Comparison of ENCODE assay signal across 2 cellular contexts in the genomic region with DNA sequence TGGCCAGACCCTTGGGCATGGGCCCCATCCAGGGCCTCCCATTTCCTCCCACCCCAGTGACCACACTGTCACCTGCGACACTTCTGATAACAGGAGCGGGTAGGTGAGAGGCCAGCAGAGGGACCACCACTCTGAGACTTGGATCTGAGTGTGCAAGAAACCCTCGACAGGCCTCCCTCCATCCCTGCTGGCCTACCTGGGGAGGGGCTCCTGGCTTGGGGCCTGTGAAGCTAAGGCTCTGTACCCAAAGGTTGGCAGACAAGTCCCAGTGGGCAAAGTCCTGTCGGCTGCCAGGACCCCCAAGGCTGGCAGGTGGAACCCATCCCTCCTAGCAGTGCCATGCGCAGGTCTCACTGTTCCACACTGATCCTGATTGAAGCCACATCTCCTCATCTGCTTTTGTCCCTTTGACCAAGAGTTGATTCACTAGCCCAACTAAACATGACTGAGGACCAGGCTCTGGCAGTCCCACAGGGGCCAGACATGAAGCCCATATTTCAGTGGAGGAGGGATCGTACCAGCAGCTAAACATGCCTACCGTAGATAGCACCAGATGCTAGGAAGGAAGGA.
A peak's percentile ranks its signal among the peaks of the same experiment; 100 is the strongest.
TF ChIP-seq lines count a peak whose summit lies in the region.

No MANE protein-coding gene starts in this region.

TF ChIP-seq in A549, 52 proteins besides CTCF, POLR2A, EP300 and RAD21:
- no peak for TF ChIP-seq BHLHE40 (IDR thresholded peaks at IDR 0.05; ENCODE audit: low read depth, low read length)
- no peak for TF ChIP-seq BCL3 (IDR thresholded peaks at IDR 0.05)
- TF ChIP-seq MYC (IDR thresholded peaks at IDR 0.05; ENCODE audit: borderline replicate concordance, low read length), result no peak
- TF ChIP-seq EHMT2 (IDR thresholded peaks at IDR 0.05; ENCODE audit: low read depth), result no peak
- TF ChIP-seq FOSL2 (IDR thresholded peaks at IDR 0.05), result no peak
- no peak for TF ChIP-seq FOSL2 (CRISPR knock-in tag; IDR thresholded peaks at IDR 0.05)
- TF ChIP-seq, protein P1, sequence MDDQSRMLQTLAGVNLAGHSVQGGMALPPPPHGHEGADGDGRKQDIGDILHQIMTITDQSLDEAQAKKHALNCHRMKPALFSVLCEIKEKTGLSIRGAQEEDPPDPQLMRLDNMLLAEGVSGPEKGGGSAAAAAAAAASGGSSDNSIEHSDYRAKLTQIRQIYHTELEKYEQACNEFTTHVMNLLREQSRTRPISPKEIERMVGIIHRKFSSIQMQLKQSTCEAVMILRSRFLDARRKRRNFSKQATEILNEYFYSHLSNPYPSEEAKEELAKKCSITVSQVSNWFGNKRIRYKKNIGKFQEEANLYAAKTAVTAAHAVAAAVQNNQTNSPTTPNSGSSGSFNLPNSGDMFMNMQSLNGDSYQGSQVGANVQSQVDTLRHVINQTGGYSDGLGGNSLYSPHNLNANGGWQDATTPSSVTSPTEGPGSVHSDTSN (IDR thresholded peaks at IDR 0.05), result peak; percentile 16; the same call in 1 of the 2 replicates
- TF ChIP-seq MAZ (IDR thresholded peaks at IDR 0.05; ENCODE audit: borderline replicate concordance, low read depth, low read length), result no peak
- no peak for TF ChIP-seq SMC3 (IDR thresholded peaks at IDR 0.05)

TF ChIP-seq in GM12878, 131 proteins besides CTCF, POLR2A, EP300 and RAD21:
- no peak for TF ChIP-seq ZNF622 (IDR thresholded peaks at IDR 0.05)
- TF ChIP-seq BCL3 (IDR thresholded peaks at IDR 0.05; ENCODE audit: borderline replicate concordance, insufficient read depth, low read depth, low read length, poor library complexity, severe bottlenecking), result peak; percentile 46
- no peak for TF ChIP-seq NBN (IDR thresholded peaks at IDR 0.05)
- TF ChIP-seq TCF3 (IDR thresholded peaks at IDR 0.05; ENCODE audit: borderline replicate concordance, insufficient read depth, low read depth, low read length), result 0 out of 2 replicates have a peak, but pooled peaks have one; percentile 12
- TF ChIP-seq PML (IDR thresholded peaks at IDR 0.05; ENCODE audit: low read length), result peak; percentile 12; the same call in 1 of the 2 replicates
- TF ChIP-seq WRNIP1 (IDR thresholded peaks at IDR 0.05; ENCODE audit: borderline replicate concordance, low read depth, low read length), result no peak
- TF ChIP-seq, protein P2, sequence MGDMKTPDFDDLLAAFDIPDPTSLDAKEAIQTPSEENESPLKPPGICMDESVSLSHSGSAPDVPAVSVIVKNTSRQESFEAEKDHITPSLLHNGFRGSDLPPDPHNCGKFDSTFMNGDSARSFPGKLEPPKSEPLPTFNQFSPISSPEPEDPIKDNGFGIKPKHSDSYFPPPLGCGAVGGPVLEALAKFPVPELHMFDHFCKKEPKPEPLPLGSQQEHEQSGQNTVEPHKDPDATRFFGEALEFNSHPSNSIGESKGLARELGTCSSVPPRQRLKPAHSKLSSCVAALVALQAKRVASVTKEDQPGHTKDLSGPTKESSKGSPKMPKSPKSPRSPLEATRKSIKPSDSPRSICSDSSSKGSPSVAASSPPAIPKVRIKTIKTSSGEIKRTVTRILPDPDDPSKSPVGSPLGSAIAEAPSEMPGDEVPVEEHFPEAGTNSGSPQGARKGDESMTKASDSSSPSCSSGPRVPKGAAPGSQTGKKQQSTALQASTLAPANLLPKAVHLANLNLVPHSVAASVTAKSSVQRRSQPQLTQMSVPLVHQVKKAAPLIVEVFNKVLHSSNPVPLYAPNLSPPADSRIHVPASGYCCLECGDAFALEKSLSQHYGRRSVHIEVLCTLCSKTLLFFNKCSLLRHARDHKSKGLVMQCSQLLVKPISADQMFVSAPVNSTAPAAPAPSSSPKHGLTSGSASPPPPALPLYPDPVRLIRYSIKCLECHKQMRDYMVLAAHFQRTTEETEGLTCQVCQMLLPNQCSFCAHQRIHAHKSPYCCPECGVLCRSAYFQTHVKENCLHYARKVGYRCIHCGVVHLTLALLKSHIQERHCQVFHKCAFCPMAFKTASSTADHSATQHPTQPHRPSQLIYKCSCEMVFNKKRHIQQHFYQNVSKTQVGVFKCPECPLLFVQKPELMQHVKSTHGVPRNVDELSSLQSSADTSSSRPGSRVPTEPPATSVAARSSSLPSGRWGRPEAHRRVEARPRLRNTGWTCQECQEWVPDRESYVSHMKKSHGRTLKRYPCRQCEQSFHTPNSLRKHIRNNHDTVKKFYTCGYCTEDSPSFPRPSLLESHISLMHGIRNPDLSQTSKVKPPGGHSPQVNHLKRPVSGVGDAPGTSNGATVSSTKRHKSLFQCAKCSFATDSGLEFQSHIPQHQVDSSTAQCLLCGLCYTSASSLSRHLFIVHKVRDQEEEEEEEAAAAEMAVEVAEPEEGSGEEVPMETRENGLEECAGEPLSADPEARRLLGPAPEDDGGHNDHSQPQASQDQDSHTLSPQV (IDR thresholded peaks at IDR 0.05), result no peak
- peak; percentile 32; the same call in 1 of the 2 replicates for TF ChIP-seq ATF2 (IDR thresholded peaks at IDR 0.05; ENCODE audit: low read length)
